1 cellular context compared by ENCODE assay signal in the genomic region with DNA sequence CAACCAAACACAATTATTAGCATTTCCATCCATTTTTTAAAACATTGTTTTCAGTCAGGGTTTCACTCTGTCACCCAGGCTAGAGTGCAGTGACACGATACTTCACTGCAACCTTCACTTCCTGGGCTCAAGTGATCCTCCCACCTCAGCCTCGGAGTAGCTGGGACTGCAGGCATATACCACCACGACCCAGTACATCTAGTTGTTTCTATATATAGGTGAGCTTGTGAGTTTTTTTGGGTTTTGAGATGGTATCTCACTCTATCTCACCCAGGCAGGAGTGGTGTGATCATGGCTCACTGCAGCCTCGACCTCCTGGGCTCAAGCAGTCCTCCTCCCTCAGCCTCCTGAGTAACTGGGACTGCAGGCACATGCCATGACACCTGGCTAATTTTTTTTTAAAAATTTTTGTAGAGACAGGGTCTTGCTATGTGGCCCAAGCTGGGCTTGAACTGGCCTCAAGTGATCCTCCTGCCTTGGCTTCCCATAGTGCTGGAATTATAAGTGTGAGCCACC.
A peak's percentile ranks its signal among the peaks of the same experiment; 100 is the strongest.
TF ChIP-seq lines count a peak whose summit lies in the region.

No MANE protein-coding gene starts in this region.

TF ChIP-seq in HepG2, 621 proteins besides CTCF, POLR2A, EP300 and RAD21 (continued from another document):
- TF ChIP-seq ELF3 (CRISPR knock-in tag; IDR thresholded peaks at IDR 0.05) (no peak), JUND (CRISPR knock-in tag; IDR thresholded peaks at IDR 0.05) (no peak), SNAI1 (CRISPR knock-in tag; IDR thresholded peaks at IDR 0.05; ENCODE audit: borderline replicate concordance) (0 out of 2 replicates have a peak, but pooled peaks have one; percentile 26), MED13 (CRISPR knock-in tag; IDR thresholded peaks at IDR 0.05) (no peak), CBX2 (IDR thresholded peaks at IDR 0.05; ENCODE audit: low read depth, low read length) (no peak), CBX2 (CRISPR knock-in tag; IDR thresholded peaks at IDR 0.05; ENCODE audit: low read depth) (no peak), ZKSCAN1 (IDR thresholded peaks at IDR 0.05; ENCODE audit: low read length) (no peak), ZNF572 (CRISPR knock-in tag; IDR thresholded peaks at IDR 0.05) (0 out of 2 replicates have a peak, but pooled peaks have one; percentile 28), YEATS4 (CRISPR knock-in tag; IDR thresholded peaks at IDR 0.05; ENCODE audit: borderline replicate concordance) (no peak), SALL1 (CRISPR knock-in tag; IDR thresholded peaks at IDR 0.05) (no peak), IRX3 (CRISPR knock-in tag; IDR thresholded peaks at IDR 0.05; ENCODE audit: borderline replicate concordance, low read depth) (no peak), ZNF235 (CRISPR knock-in tag; IDR thresholded peaks at IDR 0.05; ENCODE audit: borderline replicate concordance) (peak; percentile 54; the same call in 1 of the 2 replicates), BHLHE40 (IDR thresholded peaks at IDR 0.05; ENCODE audit: low read length) (no peak)
- TF ChIP-seq, protein P1, sequence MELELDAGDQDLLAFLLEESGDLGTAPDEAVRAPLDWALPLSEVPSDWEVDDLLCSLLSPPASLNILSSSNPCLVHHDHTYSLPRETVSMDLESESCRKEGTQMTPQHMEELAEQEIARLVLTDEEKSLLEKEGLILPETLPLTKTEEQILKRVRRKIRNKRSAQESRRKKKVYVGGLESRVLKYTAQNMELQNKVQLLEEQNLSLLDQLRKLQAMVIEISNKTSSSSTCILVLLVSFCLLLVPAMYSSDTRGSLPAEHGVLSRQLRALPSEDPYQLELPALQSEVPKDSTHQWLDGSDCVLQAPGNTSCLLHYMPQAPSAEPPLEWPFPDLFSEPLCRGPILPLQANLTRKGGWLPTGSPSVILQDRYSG (CRISPR knock-in tag; IDR thresholded peaks at IDR 0.05) = no peak
- TF ChIP-seq, protein P2, sequence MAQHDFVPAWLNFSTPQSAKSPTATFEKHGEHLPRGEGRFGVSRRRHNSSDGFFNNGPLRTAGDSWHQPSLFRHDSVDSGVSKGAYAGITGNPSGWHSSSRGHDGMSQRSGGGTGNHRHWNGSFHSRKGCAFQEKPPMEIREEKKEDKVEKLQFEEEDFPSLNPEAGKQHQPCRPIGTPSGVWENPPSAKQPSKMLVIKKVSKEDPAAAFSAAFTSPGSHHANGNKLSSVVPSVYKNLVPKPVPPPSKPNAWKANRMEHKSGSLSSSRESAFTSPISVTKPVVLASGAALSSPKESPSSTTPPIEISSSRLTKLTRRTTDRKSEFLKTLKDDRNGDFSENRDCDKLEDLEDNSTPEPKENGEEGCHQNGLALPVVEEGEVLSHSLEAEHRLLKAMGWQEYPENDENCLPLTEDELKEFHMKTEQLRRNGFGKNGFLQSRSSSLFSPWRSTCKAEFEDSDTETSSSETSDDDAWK (CRISPR knock-in tag; IDR thresholded peaks at IDR 0.05) = no peak
- TF ChIP-seq, protein P3, sequence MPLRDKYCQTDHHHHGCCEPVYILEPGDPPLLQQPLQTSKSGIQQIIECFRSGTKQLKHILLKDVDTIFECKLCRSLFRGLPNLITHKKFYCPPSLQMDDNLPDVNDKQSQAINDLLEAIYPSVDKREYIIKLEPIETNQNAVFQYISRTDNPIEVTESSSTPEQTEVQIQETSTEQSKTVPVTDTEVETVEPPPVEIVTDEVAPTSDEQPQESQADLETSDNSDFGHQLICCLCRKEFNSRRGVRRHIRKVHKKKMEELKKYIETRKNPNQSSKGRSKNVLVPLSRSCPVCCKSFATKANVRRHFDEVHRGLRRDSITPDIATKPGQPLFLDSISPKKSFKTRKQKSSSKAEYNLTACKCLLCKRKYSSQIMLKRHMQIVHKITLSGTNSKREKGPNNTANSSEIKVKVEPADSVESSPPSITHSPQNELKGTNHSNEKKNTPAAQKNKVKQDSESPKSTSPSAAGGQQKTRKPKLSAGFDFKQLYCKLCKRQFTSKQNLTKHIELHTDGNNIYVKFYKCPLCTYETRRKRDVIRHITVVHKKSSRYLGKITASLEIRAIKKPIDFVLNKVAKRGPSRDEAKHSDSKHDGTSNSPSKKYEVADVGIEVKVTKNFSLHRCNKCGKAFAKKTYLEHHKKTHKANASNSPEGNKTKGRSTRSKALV (CRISPR knock-in tag; IDR thresholded peaks at IDR 0.05) = 0 out of 2 replicates have a peak, but pooled peaks have one; percentile 9
